Comparison of ENCODE assay signal across 21 cellular contexts in the genomic region with DNA sequence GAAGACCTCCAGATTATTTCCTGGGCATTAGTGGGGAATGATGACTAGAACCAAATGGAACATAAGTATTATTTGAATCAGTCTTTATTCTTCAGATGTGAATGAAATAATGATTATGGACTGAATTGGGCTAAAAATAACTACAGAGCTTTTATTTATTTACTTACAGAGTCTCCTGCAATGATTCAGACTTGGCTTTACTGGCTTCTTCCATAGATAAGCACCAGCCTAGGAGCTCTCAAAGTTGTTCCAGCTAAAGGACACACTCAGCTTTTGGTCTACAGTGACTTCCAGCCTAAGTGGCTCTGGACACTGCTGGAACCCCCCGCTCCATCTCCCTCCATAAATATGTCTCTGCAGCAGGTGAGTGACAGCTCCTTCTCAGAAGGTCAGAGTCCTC. TPM values are rescaled to one million over a fixed set of nuclear protein-coding genes. Genes with fewer than 3 reads are reported as not detected.
A peak's percentile ranks its signal among the peaks of the same experiment; 100 is the strongest.
DNase-seq lines count a peak whose midpoint lies in the region; ATAC-seq and TF ChIP-seq lines count a peak whose summit lies in the region.
"Had no signal": no experiment of that assay in that cellular context is flagged by ENCODE, and none has a peak within 500 bp of the region (broad histone marks: within the 10 kb centered on the region; RNA-seq: fewer than 3 reads in every experiment).

No MANE protein-coding gene starts in this region.

- 76% methylated on average over 1 of the region's 1 CpG for WGBS in hepatocyte (ENCODE audit: low lambda C conversion rate, missing lambda C conversion rate)

- peaks cover 6% of the 10 kb centered on the region; the same call in 1 of the 2 replicates for H3K9me3 ChIP-seq in BLaER1
- no peaks in the 10 kb centered on the region for H3K9me3 ChIP-seq in T-helper 17 cell (ENCODE audit: control insufficient read depth, low read length, poor library complexity, severe bottlenecking)
- no peaks in the 10 kb centered on the region for H3K9me3 ChIP-seq in hepatocyte (ENCODE audit: low read depth)

- H3K27ac ChIP-seq in BLaER1 (no peak overlapping the region), hepatocyte (no peak overlapping the region)
- H3K27ac ChIP-seq: 22Rv1, SK-N-MC had no signal

- H3K79me2 ChIP-seq in hepatocyte: no peaks in the 10 kb centered on the region

- ATAC-seq in T-helper 17 cell (no peak), HG03460 (IDR thresholded peaks at IDR 0.05; ENCODE audit: unreplicated experiment) (no peak)

- H3K36me3 ChIP-seq in BLaER1 (no peaks in the 10 kb centered on the region), hepatocyte (replicated peaks; ENCODE audit: insufficient read depth, low read depth) (no peaks in the 10 kb centered on the region)

- H3K4me3 Mint-ChIP-seq in T-helper 17 cell: no peak overlapping the region
- H3K4me3 Mint-ChIP-seq: CD8-positive, alpha-beta T cell had no signal

- no peaks in the 10 kb centered on the region for H3K9me2 ChIP-seq in hepatocyte (replicated peaks; ENCODE audit: insufficient read depth)

- H3K27ac Mint-ChIP-seq in T-helper 17 cell: peak overlapping the region; percentile 32
- H3K27ac Mint-ChIP-seq: CD8-positive, alpha-beta T cell had no signal

- H3K4me1 ChIP-seq in BLaER1: peaks cover 44% of the 10 kb centered on the region
- no peaks in the 10 kb centered on the region for H3K4me1 ChIP-seq in hepatocyte (ENCODE audit: insufficient read depth)

- no peak overlapping the region for H2AFZ ChIP-seq in hepatocyte

- DNase-seq in M059J (ENCODE audit: low read depth) (peak; percentile 12), T-helper 17 cell (no peak), hepatocyte (ENCODE audit: low spot score) (peak; percentile 28), NCI-H82 treated with DMSO at 0.1 percent for 48 hours (lab: John Stamatoyannopoulos, UW; ENCODE audit: unreplicated experiment) (no peak), NCI-H1417 treated with DMSO at 0.1 percent for 48 hours (lab: John Stamatoyannopoulos, UW) (no peak), NCI-H1092 (lab: John Stamatoyannopoulos, UW) (no peak)
- DNase-seq: ACHN; CD8-positive, alpha-beta T cell; GF-D8; Kasumi-1; NCI-H1092 treated with DMSO at 0.1 percent for 48 hours; NCI-H146; NCI-H2029; NCI-H226; NCI-H510A treated with DMSO at 0.1 percent for 48 hours; NCI-H748 treated with DMSO at 0.1 percent for 48 hours; RPMI8226 had no signal

- H3K4me1 Mint-ChIP-seq in T-helper 17 cell: peaks cover 21% of the 10 kb centered on the region

- H3K9ac ChIP-seq in BLaER1: no peak overlapping the region

- H3K4me2 ChIP-seq in BLaER1 (peak overlapping the region; percentile 1; the same call in 1 of the 2 replicates), hepatocyte (no peak overlapping the region)

- no peak for TF ChIP-seq CTCF in hepatocyte (IDR thresholded peaks at IDR 0.05; ENCODE audit: poor library complexity)

- H3K27me3 ChIP-seq in BLaER1 (no peaks in the 10 kb centered on the region), hepatocyte (no peaks in the 10 kb centered on the region)

- H3K27me3 Mint-ChIP-seq in T-helper 17 cell: no peaks in the 10 kb centered on the region

- H4K20me1 ChIP-seq in BLaER1 (no peaks in the 10 kb centered on the region), hepatocyte (ENCODE audit: insufficient read depth, poor library complexity, severe bottlenecking) (no peaks in the 10 kb centered on the region)

- H3K4me3 ChIP-seq in BLaER1 (no peak overlapping the region), hepatocyte (no peak overlapping the region)

- no peaks in the 10 kb centered on the region for H3K36me3 Mint-ChIP-seq in T-helper 17 cell (ENCODE audit: low read depth)
- H3K36me3 Mint-ChIP-seq: CD8-positive, alpha-beta T cell had no signal

RNA-seq across cellular contexts. Expression of a gene that starts 24.3 kb away (rescaled TPM):
- 0.27 and 0.52 TPM in 2 replicates for total RNA-seq in M059J (2014; rRNA removed; shearing (Covaris generic))
- total RNA-seq in T-helper 17 cell: 10 to 100 TPM; 75.6 to 90.6 TPM
- 0.47 TPM in 1 of 2 replicates, not detected in the other for total RNA-seq in hepatocyte
- 0.12 and 0.21 TPM in 2 replicates for polyA plus RNA-seq in hepatocyte

Comparison
In these comparisons a context has a peak if more than half of its experiments do, and no peak if none do; other contexts are left out.
1. DNase-seq: peak in M059J (single experiment) and hepatocyte (single experiment); none in T-helper 17 cell (0 of 3), NCI-H82 treated with DMSO at 0.1 percent for 48 hours (single experiment), NCI-H1417 treated with DMSO at 0.1 percent for 48 hours (single experiment) and NCI-H1092 (single experiment).
2. RNA of a gene that starts 24.3 kb away (total RNA-seq): 75.6 to 90.6 TPM in T-helper 17 cell; 0.47 TPM in hepatocyte and 0.27 to 0.52 TPM in M059J; every median in the first group is over 10 times any median in the second.